In genomic region chr2:6526093-6526824, GRCh38 we compare ENCODE assay signal across 10 cellular contexts.
A peak's percentile ranks its signal among the peaks of the same experiment; 100 is the strongest.
DNase-seq lines count a peak whose midpoint lies in the region; ATAC-seq and TF ChIP-seq lines count a peak whose summit lies in the region.
"Had no signal": no experiment of that assay in that cellular context is flagged by ENCODE, and none has a peak within 500 bp of the region (broad histone marks: within the 10 kb centered on the region; RNA-seq: fewer than 3 reads in every experiment).

No MANE protein-coding gene starts in this region.

- H3K27ac ChIP-seq in DOHH2 (ENCODE audit: low read depth, low read length) (no peak overlapping the region), Peyer's patch (no peak overlapping the region)

- no peaks in the 10 kb centered on the region for H3K4me1 Mint-ChIP-seq in stimulated activated memory B cell treated with anti-CD40 and anti-IgM and Interleukin-4, amounts not matched to agents 10 μg/mL and 1 μg/mL and 100 μg/mL, for 72 hours
- H3K4me1 Mint-ChIP-seq: activated naive CD8-positive, alpha-beta T cell treated with anti-CD3 and anti-CD28 coated beads, Interleukin-2, amount 50 U/mL, for 24 hours had no signal

- TF ChIP-seq CTCF in DOHH2 (IDR thresholded peaks at IDR 0.05; ENCODE audit: low read depth, low read length, poor library complexity, severe bottlenecking) (peak; percentile 62), Peyer's patch (IDR thresholded peaks at IDR 0.05) (peak in 4 of 6 experiments; percentile 19 to 62 (median 58))

- H3K27me3 ChIP-seq in DOHH2 (ENCODE audit: control insufficient read depth, low read length) (no peaks in the 10 kb centered on the region), Peyer's patch (no peaks in the 10 kb centered on the region)

- no peaks in the 10 kb centered on the region for H3K9me2 ChIP-seq in DOHH2 (replicated peaks; ENCODE audit: control insufficient read depth, low read length)

- no peak for TF ChIP-seq POLR2A in Peyer's patch (IDR thresholded peaks at IDR 0.05)

- no peaks in the 10 kb centered on the region for H3K27me3 Mint-ChIP-seq in stimulated activated memory B cell treated with anti-CD40 and anti-IgM and Interleukin-4, amounts not matched to agents 10 μg/mL and 1 μg/mL and 100 μg/mL, for 72 hours
- H3K27me3 Mint-ChIP-seq: activated naive CD8-positive, alpha-beta T cell treated with anti-CD3 and anti-CD28 coated beads, Interleukin-2, amount 50 U/mL, for 24 hours had no signal

- no peaks in the 10 kb centered on the region for H4K20me1 ChIP-seq in DOHH2 (ENCODE audit: control insufficient read depth, insufficient read depth, low read depth, low read length)

- no peak overlapping the region for H3K4me3 Mint-ChIP-seq in stimulated activated memory B cell treated with anti-CD40 and anti-IgM and Interleukin-4, amounts not matched to agents 10 μg/mL and 1 μg/mL and 100 μg/mL, for 72 hours
- H3K4me3 Mint-ChIP-seq: activated naive CD8-positive, alpha-beta T cell treated with anti-CD3 and anti-CD28 coated beads, Interleukin-2, amount 50 U/mL, for 24 hours had no signal

- ATAC-seq in HG03442 (IDR thresholded peaks at IDR 0.05; ENCODE audit: unreplicated experiment) (no peak), GM18517 (IDR thresholded peaks at IDR 0.05; ENCODE audit: unreplicated experiment) (no peak), GM21515 (IDR thresholded peaks at IDR 0.05; ENCODE audit: unreplicated experiment) (no peak)
- ATAC-seq in stimulated activated memory B cell treated with anti-CD40 and anti-IgM and Interleukin-4, amounts not matched to agents 10 μg/mL and 1 μg/mL and 100 μg/mL, for 72 hours: no peak
- ATAC-seq: activated naive CD8-positive, alpha-beta T cell treated with anti-CD3 and anti-CD28 coated beads, Interleukin-2, amount 50 U/mL, for 24 hours had no signal

- H3K9me3 ChIP-seq in DOHH2 (ENCODE audit: control insufficient read depth, insufficient read depth, low read length): no peaks in the 10 kb centered on the region
- H3K9me3 ChIP-seq in Peyer's patch: no peaks in the 10 kb centered on the region

- H3K4me1 ChIP-seq in DOHH2 (ENCODE audit: control insufficient read depth, low read length) (peaks cover 11% of the 10 kb centered on the region), Peyer's patch (no peaks in the 10 kb centered on the region)

- H3K9me3 Mint-ChIP-seq in stimulated activated memory B cell treated with anti-CD40 and anti-IgM and Interleukin-4, amounts not matched to agents 10 μg/mL and 1 μg/mL and 100 μg/mL, for 72 hours: no peaks in the 10 kb centered on the region
- H3K9me3 Mint-ChIP-seq: activated naive CD8-positive, alpha-beta T cell treated with anti-CD3 and anti-CD28 coated beads, Interleukin-2, amount 50 U/mL, for 24 hours had no signal

- DNase-seq in NCI-H1048 (lab: John Stamatoyannopoulos, UW): peak; percentile 5
- no peak for DNase-seq in Peyer's patch
- peak; percentile 86 for DNase-seq in left kidney (ENCODE audit: low read depth, low spot score)
- DNase-seq: activated naive CD8-positive, alpha-beta T cell treated with anti-CD3 and anti-CD28 coated beads, Interleukin-2, amount 50 U/mL, for 24 hours; T-helper 1 cell had no signal

- no peak overlapping the region for H3K27ac Mint-ChIP-seq in stimulated activated memory B cell treated with anti-CD40 and anti-IgM and Interleukin-4, amounts not matched to agents 10 μg/mL and 1 μg/mL and 100 μg/mL, for 72 hours
- H3K27ac Mint-ChIP-seq: activated naive CD8-positive, alpha-beta T cell treated with anti-CD3 and anti-CD28 coated beads, Interleukin-2, amount 50 U/mL, for 24 hours had no signal

- H3K79me2 ChIP-seq in DOHH2 (ENCODE audit: control insufficient read depth, low read length): no peaks in the 10 kb centered on the region

- H3K4me3 ChIP-seq in DOHH2 (ENCODE audit: low read length): no peak overlapping the region
- no peak overlapping the region for H3K4me3 ChIP-seq in Peyer's patch

- H3K4me2 ChIP-seq in DOHH2 (ENCODE audit: low read length): 0 out of 2 replicates have a peak overlapping the region, but pooled peaks have one; percentile 6

- H3K36me3 ChIP-seq in DOHH2 (ENCODE audit: control insufficient read depth, low read length) (no peaks in the 10 kb centered on the region), Peyer's patch (no peaks in the 10 kb centered on the region)

- no peaks in the 10 kb centered on the region for H3F3A ChIP-seq in DOHH2 (ENCODE audit: control insufficient read depth, insufficient read depth)

- H3K36me3 Mint-ChIP-seq in stimulated activated memory B cell treated with anti-CD40 and anti-IgM and Interleukin-4, amounts not matched to agents 10 μg/mL and 1 μg/mL and 100 μg/mL, for 72 hours: no peaks in the 10 kb centered on the region

Comparison
In these comparisons a context has a peak if more than half of its experiments do, and no peak if none do; other contexts are left out.
1. DNase-seq: peak in NCI-H1048 (single experiment) and left kidney (single experiment); none in Peyer's patch (0 of 3).